Comparison of ENCODE assay signal across 10 cellular contexts in genomic region chr2:28544915-28545589, GRCh38. TPM values are rescaled to one million over a fixed set of nuclear protein-coding genes. Genes with fewer than 3 reads are reported as not detected.
DNase-seq lines count a peak whose midpoint lies in the region; ATAC-seq and TF ChIP-seq lines count a peak whose summit lies in the region.
"Had no signal": no experiment of that assay in that cellular context is flagged by ENCODE, and none has a peak within 500 bp of the region (broad histone marks: within the 10 kb centered on the region; RNA-seq: fewer than 3 reads in every experiment).

No MANE protein-coding gene starts in this region.

- H3K36me3 ChIP-seq in right atrium auricular region: no peaks in the 10 kb centered on the region
- H3K36me3 ChIP-seq: BLaER1 had no signal

- H3K9me3 ChIP-seq in right atrium auricular region: no peaks in the 10 kb centered on the region
- H3K9me3 ChIP-seq: BLaER1 had no signal

- no peak for TF ChIP-seq CTCF in right atrium auricular region (IDR thresholded peaks at IDR 0.05)
- no peak for TF ChIP-seq CTCF in type B pancreatic cell (conservative IDR thresholded peaks at IDR 0.05)
- TF ChIP-seq CTCF in nephron progenitor cell (IDR thresholded peaks at IDR 0.05): no peak

- no peak overlapping the region for H3K4me3 Mint-ChIP-seq in type B pancreatic cell
- no peak overlapping the region for H3K4me3 Mint-ChIP-seq in nephron progenitor cell
- H3K4me3 Mint-ChIP-seq: naive B cell had no signal

- DNase-seq in Right ventricle myocardium superior (no peak), right atrium auricular region (ENCODE audit: low spot score) (no peak), left colon (peak; percentile 41 to 71), type B pancreatic cell (ENCODE audit: extremely low spot score, unreplicated experiment) (no peak), nephron progenitor cell (no peak)
- peak; percentile 5 for DNase-seq in activated CD8-positive, alpha-beta memory T cell treated with anti-CD3 and anti-CD28 coated beads, Interleukin-2, amount 50 U/mL, for 1 hour (ENCODE audit: extremely low read depth)
- DNase-seq: naive B cell had no signal

- H3K4me3 ChIP-seq in right atrium auricular region: no peak overlapping the region
- H3K4me3 ChIP-seq: BLaER1 had no signal

- intact Hi-C loops in Right ventricle myocardium superior (cut with DNase I) (no loop called here), left colon (cut with DNase I, micrococcal nuclease) (no loop called here)

- H3K4me1 Mint-ChIP-seq in type B pancreatic cell (ENCODE audit: unreplicated experiment) (peaks cover 11% of the 10 kb centered on the region), nephron progenitor cell (peaks cover 43% of the 10 kb centered on the region)
- H3K4me1 Mint-ChIP-seq: naive B cell had no signal

- peaks cover 3% of the 10 kb centered on the region for H3K27me3 Mint-ChIP-seq in type B pancreatic cell
- peaks cover 5% of the 10 kb centered on the region for H3K27me3 Mint-ChIP-seq in nephron progenitor cell (ENCODE audit: low read depth, poor library complexity)

- no peaks in the 10 kb centered on the region for H3K27me3 ChIP-seq in right atrium auricular region
- H3K27me3 ChIP-seq: BLaER1 had no signal

- no peak overlapping the region for H3K27ac ChIP-seq in right atrium auricular region
- H3K27ac ChIP-seq: BLaER1 had no signal

- ATAC-seq in Right ventricle myocardium superior (ENCODE audit: poor library complexity) (peak; percentile 30), left colon (peak; percentile 82), GM18870 (IDR thresholded peaks at IDR 0.05; ENCODE audit: unreplicated experiment) (no peak), GM19467 (IDR thresholded peaks at IDR 0.05; ENCODE audit: unreplicated experiment) (no peak)

- H3K9me3 Mint-ChIP-seq in type B pancreatic cell (no peaks in the 10 kb centered on the region), nephron progenitor cell (no peaks in the 10 kb centered on the region)
- H3K9me3 Mint-ChIP-seq: naive B cell had no signal

- H3K27ac Mint-ChIP-seq in type B pancreatic cell: peak overlapping the region; percentile 8
- H3K27ac Mint-ChIP-seq in nephron progenitor cell: no peak overlapping the region
- H3K27ac Mint-ChIP-seq: naive B cell had no signal

- H3K36me3 Mint-ChIP-seq in type B pancreatic cell (no peaks in the 10 kb centered on the region), nephron progenitor cell (ENCODE audit: low read depth) (no peaks in the 10 kb centered on the region)
- H3K36me3 Mint-ChIP-seq: naive B cell had no signal

- H3K4me1 ChIP-seq in right atrium auricular region: no peaks in the 10 kb centered on the region

RNA-seq across cellular contexts. Expression of gene PLB1, which starts 49.2 kb away (rescaled TPM):
- total RNA-seq in Right ventricle myocardium superior: 1.8 TPM
- 1 to 10 TPM; 2.1 to 3.0 TPM for total RNA-seq in right atrium auricular region
- total RNA-seq in left colon: 1 to 10 TPM in 1 of 2 donors, under 1 TPM in 1; 0.98 to 4.2 TPM
- total RNA-seq in type B pancreatic cell (ENCODE audit: low replicate concordance): 1.9 and 3.4 TPM in 2 replicates

Comparison
In these comparisons a context has a peak if more than half of its experiments do, and no peak if none do; other contexts are left out.
1. ATAC-seq: peak in Right ventricle myocardium superior (single experiment) and left colon (single experiment); none in GM18870 (single experiment) and GM19467 (single experiment).
2. DNase-seq: peak in activated CD8-positive, alpha-beta memory T cell treated with anti-CD3 and anti-CD28 coated beads, Interleukin-2, amount 50 U/mL, for 1 hour (single experiment) and left colon (2 of 2); none in Right ventricle myocardium superior (single experiment), right atrium auricular region (single experiment), type B pancreatic cell (single experiment) and nephron progenitor cell (single experiment).